In the genomic region with DNA sequence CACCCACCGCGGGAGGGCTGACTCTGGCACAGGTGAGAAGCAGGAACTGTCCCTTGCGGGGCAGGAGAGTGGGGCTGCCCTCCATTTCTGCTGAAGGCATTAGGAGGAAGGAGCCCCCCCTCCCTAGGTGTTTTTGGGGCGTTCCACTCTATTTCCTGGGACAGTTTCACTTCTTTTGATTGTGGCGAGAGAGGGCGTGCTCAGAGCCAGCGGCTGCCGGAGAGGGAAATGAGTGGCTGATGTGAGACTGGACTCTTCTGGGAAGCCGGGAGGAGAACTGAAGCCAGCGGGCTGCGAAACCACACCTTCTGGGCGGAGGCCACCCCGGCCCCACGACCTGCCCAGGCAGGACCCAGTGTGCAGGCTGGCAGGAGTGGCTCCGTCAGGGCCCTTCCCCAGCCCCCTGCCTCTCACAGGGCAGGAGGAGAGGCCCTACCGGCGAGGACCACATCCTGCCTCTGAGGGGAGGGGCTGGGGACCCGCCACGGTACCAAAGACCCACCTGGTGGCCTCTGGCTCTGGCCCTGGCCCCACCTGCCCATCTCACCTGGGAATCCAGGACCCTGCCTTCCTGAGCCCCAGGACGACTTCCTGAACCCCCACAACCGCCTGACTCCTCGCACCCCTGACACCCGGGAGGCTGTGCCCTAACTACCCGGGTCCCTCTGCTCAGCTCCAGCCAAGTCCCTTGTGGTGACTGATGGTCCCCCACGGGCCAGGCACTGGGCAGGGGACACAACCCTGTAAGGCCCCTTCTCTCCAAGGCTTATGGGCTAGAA, we compare ENCODE assay signal across 7 cellular contexts.
DNase-seq lines count a peak whose midpoint lies in the region; ATAC-seq lines count a peak whose summit lies in the region.

No MANE protein-coding gene starts in this region.

- no peaks in the 10 kb centered on the region for H3K27me3 ChIP-seq in layer of hippocampus (ENCODE audit: control insufficient read depth, insufficient read depth, low read length)

- H3K27ac ChIP-seq in layer of hippocampus (ENCODE audit: low read depth, low read length), result peak overlapping the region; percentile 43

- DNase-seq in T follicular helper cell (ENCODE audit: low read depth) (peak; percentile 48), SW 1271 (lab: John Stamatoyannopoulos, UW) (no peak)
- peak; percentile 17 for DNase-seq in activated naive CD8-positive, alpha-beta T cell treated with anti-CD3 and anti-CD28 coated beads, Interleukin-2, amount 50 U/mL, for 16 hours (ENCODE audit: low read depth, low spot score)
- peak; percentile 70 for DNase-seq in stimulated activated CD4-positive, alpha-beta T cell treated with anti-CD3 and anti-CD28 coated beads, Interleukin-4, amount 100 ng/mL, for 24 hours

- peak; percentile 54 for ATAC-seq in GM19035 (IDR thresholded peaks at IDR 0.05; ENCODE audit: unreplicated experiment)
- peak; percentile 47 for ATAC-seq in HG03097 (IDR thresholded peaks at IDR 0.05; ENCODE audit: low FRiP score, unreplicated experiment)

Comparison
In these comparisons a context has a peak if more than half of its experiments do, and no peak if none do; other contexts are left out.
1. DNase-seq: peak in T follicular helper cell (single experiment), activated naive CD8-positive, alpha-beta T cell treated with anti-CD3 and anti-CD28 coated beads, Interleukin-2, amount 50 U/mL, for 16 hours (single experiment) and stimulated activated CD4-positive, alpha-beta T cell treated with anti-CD3 and anti-CD28 coated beads, Interleukin-4, amount 100 ng/mL, for 24 hours (single experiment); none in SW 1271 (0 of 2).